In genomic region chr15:97301166-97301565, GRCh38 we compare ENCODE assay signal across 29 cellular contexts.
"Had no signal": no experiment of that assay in that cellular context is flagged by ENCODE, and none has a peak within 500 bp of the region (broad histone marks: within the 10 kb centered on the region; RNA-seq: fewer than 3 reads in every experiment).

No MANE protein-coding gene starts in this region.

- H3K27ac Mint-ChIP-seq: memory B cell; mesothelial cell of epicardium; naive B cell; natural killer cell treated with Interleukin-12 subunit alpha and Interleukin-12 subunit beta and Interleukin-15 and Interleukin-18, amount 100 ng/mL, for 72 hours; progenitor cell of endocrine pancreas; stimulated activated effector memory CD8-positive, alpha-beta T cell treated with anti-CD3 and anti-CD28 coated beads, Interleukin-12 subunit alpha, Interleukin-12 subunit beta, amount 100 ng/mL, for 72 hours; type B pancreatic cell had no signal

- DNase-seq: dermis blood vessel endothelial cell; effector memory CD4-positive, alpha-beta T cell; erythroblast; esophagus squamous epithelium; foreskin melanocyte; kidney; mucosa of descending colon; naive B cell; pancreas; right lobe of liver; small intestine; stimulated activated CD4-positive, alpha-beta T cell treated with anti-CD3 and anti-CD28 coated beads, Interleukin-12 subunit alpha, Interleukin-12 subunit beta, amount 100 ng/mL, for 4 hours; stimulated activated CD4-positive, alpha-beta T cell treated with anti-CD3 and anti-CD28 coated beads, Interleukin-1b, Interleukin-23, amount 100 ng/mL, for 48 hours; stimulated activated CD4-positive, alpha-beta T cell treated with anti-CD3 and anti-CD28 coated beads, Interleukin-4, amount 100 ng/mL, for 1 hour; stimulated activated naive CD4-positive, alpha-beta T cell treated with Interleukin-2 at 50 U/mL for 16 hours; stomach; testis; tibial artery had no signal

- ATAC-seq: left lobe of liver; mucosa of descending colon; pancreas; right lobe of liver; stimulated activated effector memory CD8-positive, alpha-beta T cell treated with anti-CD3 and anti-CD28 coated beads, Interleukin-12 subunit alpha, Interleukin-12 subunit beta, amount 100 ng/mL, for 72 hours had no signal

- H3K27me3 Mint-ChIP-seq: memory B cell; naive B cell; natural killer cell treated with Interleukin-12 subunit alpha and Interleukin-12 subunit beta and Interleukin-15 and Interleukin-18, amount 100 ng/mL, for 72 hours; progenitor cell of endocrine pancreas; type B pancreatic cell had no signal

- H3K9me3 ChIP-seq: esophagus squamous epithelium, mucosa of descending colon, neutrophil, pancreas, right lobe of liver, testis had no signal

- H3K4me3 ChIP-seq: coronary artery, esophagus squamous epithelium, lung, mucosa of descending colon, pancreas, right lobe of liver, stomach, testis, tibial artery had no signal

- H3K27me3 ChIP-seq: esophagus squamous epithelium, neutrophil, pancreas, right lobe of liver, stomach, testis, tibial artery had no signal

- H3K36me3 ChIP-seq: esophagus squamous epithelium, neutrophil, pancreas, right lobe of liver, stomach, tibial artery had no signal

- H3K4me1 Mint-ChIP-seq: memory B cell; naive B cell; stimulated activated effector memory CD8-positive, alpha-beta T cell treated with anti-CD3 and anti-CD28 coated beads, Interleukin-12 subunit alpha, Interleukin-12 subunit beta, amount 100 ng/mL, for 72 hours had no signal

- H3K27ac ChIP-seq: coronary artery, esophagus squamous epithelium, neutrophil, pancreas, right lobe of liver, stomach, testis, tibial artery had no signal

- H3K36me3 Mint-ChIP-seq: memory B cell; naive B cell; natural killer cell treated with Interleukin-12 subunit alpha and Interleukin-12 subunit beta and Interleukin-15 and Interleukin-18, amount 100 ng/mL, for 72 hours; stimulated activated effector memory CD8-positive, alpha-beta T cell treated with anti-CD3 and anti-CD28 coated beads, Interleukin-12 subunit alpha, Interleukin-12 subunit beta, amount 100 ng/mL, for 72 hours had no signal

- H3K4me1 ChIP-seq: esophagus squamous epithelium, pancreas, right lobe of liver, stomach, testis, tibial artery had no signal

- H3K9me3 Mint-ChIP-seq: type B pancreatic cell had no signal

- H3K4me3 Mint-ChIP-seq: memory B cell; mesothelial cell of epicardium; naive B cell; natural killer cell treated with Interleukin-12 subunit alpha and Interleukin-12 subunit beta and Interleukin-15 and Interleukin-18, amount 100 ng/mL, for 72 hours; neural crest cell; stimulated activated effector memory CD8-positive, alpha-beta T cell treated with anti-CD3 and anti-CD28 coated beads, Interleukin-12 subunit alpha, Interleukin-12 subunit beta, amount 100 ng/mL, for 72 hours; type B pancreatic cell had no signal
